In genomic region chr19:55437410-55437809, GRCh38 we compare ENCODE assay signal across 1 cellular context.
A peak's percentile ranks its signal among the peaks of the same experiment; 100 is the strongest.
TF ChIP-seq lines count a peak whose summit lies in the region.

No MANE protein-coding gene starts in this region.

TF ChIP-seq in K562, 482 proteins besides CTCF, POLR2A, EP300 and RAD21 (continued from another document and continues in another):
- TF ChIP-seq REST (CRISPR knock-in tag; IDR thresholded peaks at IDR 0.05; ENCODE audit: low read depth) (peak; percentile 99), ZNF217 (CRISPR knock-in tag; IDR thresholded peaks at IDR 0.05) (no peak), MAFK (IDR thresholded peaks at IDR 0.05; ENCODE audit: low read length) (no peak), NR2C2 (CRISPR knock-in tag; IDR thresholded peaks at IDR 0.05) (0 out of 2 replicates have a peak, but pooled peaks have one; percentile 57), NR2C2 (tag; IDR thresholded peaks at IDR 0.05) (no peak), MXD1 (CRISPR knock-in tag; IDR thresholded peaks at IDR 0.05; ENCODE audit: borderline replicate concordance, poor library complexity, severe bottlenecking) (no peak), GTF2E2 (tag; IDR thresholded peaks at IDR 0.05) (no peak), CREB3 (tag; conservative IDR thresholded peaks at IDR 0.05; ENCODE audit: low read depth) (0 out of 2 replicates have a peak, but pooled peaks have one; percentile 64), RB1 (IDR thresholded peaks at IDR 0.05; ENCODE audit: low read depth) (0 out of 2 replicates have a peak, but pooled peaks have one; percentile 48), NCOA2 (IDR thresholded peaks at IDR 0.05; ENCODE audit: partially characterized antibody in 2 of 2) (no peak), ZC3H11A (IDR thresholded peaks at IDR 0.05; ENCODE audit: low read depth, low read length) (no peak), DACH1 (IDR thresholded peaks at IDR 0.05; ENCODE audit: partially characterized antibody) (no peak), ZNF449 (CRISPR knock-in tag; IDR thresholded peaks at IDR 0.05) (no peak), DEAF1 (CRISPR knock-in tag; IDR thresholded peaks at IDR 0.05) (no peak), CBX3 (IDR thresholded peaks at IDR 0.05; ENCODE audit: borderline replicate concordance in 1 of 2, low read length in 2 of 2) (peak in 1 of 2 experiments; percentile 40; a peak in 1 of 3 replicates), ZNF354B (CRISPR knock-in tag; IDR thresholded peaks at IDR 0.05) (no peak), ATF6 (CRISPR knock-in tag; IDR thresholded peaks at IDR 0.05) (0 out of 2 replicates have a peak, but pooled peaks have one; percentile 60), STAT5A (IDR thresholded peaks at IDR 0.05; ENCODE audit: borderline replicate concordance, low read length) (no peak), RFX1 (IDR thresholded peaks at IDR 0.05) (no peak), ZNF274 (IDR thresholded peaks at IDR 0.05; ENCODE audit: borderline replicate concordance, low read depth, low read length) (no peak), ZNF644 (tag; IDR thresholded peaks at IDR 0.05; ENCODE audit: low read depth) (0 out of 2 replicates have a peak, but pooled peaks have one; percentile 44), ZC3H4 (CRISPR knock-in tag; IDR thresholded peaks at IDR 0.05; ENCODE audit: borderline replicate concordance) (no peak), DMBX1 (CRISPR knock-in tag; IDR thresholded peaks at IDR 0.05; ENCODE audit: borderline replicate concordance) (peak; percentile 82; the same call in 1 of the 2 replicates), RNF219 (CRISPR knock-in tag; IDR thresholded peaks at IDR 0.05) (no peak), MAZ (CRISPR knock-in tag; conservative IDR thresholded peaks at IDR 0.05 in 1 of 2, IDR thresholded peaks at IDR 0.05 in 1 of 2) (peak in 1 of 2 experiments; percentile 84; a peak in 2 of 4 replicates), KLF13 (tag; IDR thresholded peaks at IDR 0.05; ENCODE audit: borderline replicate concordance, low read depth) (peak; percentile 73; the same call in 1 of the 2 replicates), ZNF766 (CRISPR knock-in tag; conservative IDR thresholded peaks at IDR 0.05) (peak; percentile 91), ETS1 (conservative IDR thresholded peaks at IDR 0.05; ENCODE audit: control insufficient read depth, low read depth, low read length) (no peak), CTBP1 (IDR thresholded peaks at IDR 0.05; ENCODE audit: borderline replicate concordance) (no peak), PPARD (CRISPR knock-in tag; IDR thresholded peaks at IDR 0.05) (no peak), ARID2 (IDR thresholded peaks at IDR 0.05) (no peak), KAT8 (IDR thresholded peaks at IDR 0.05; ENCODE audit: low read depth) (no peak), SMAD4 (CRISPR knock-in tag; conservative IDR thresholded peaks at IDR 0.05) (0 out of 2 replicates have a peak, but pooled peaks have one; percentile 45), TAL1 (IDR thresholded peaks at IDR 0.05) (no peak), FOSL1 (tag; conservative IDR thresholded peaks at IDR 0.05) (no peak), RFX7 (CRISPR knock-in tag; IDR thresholded peaks at IDR 0.05) (no peak), THRB (CRISPR knock-in tag; conservative IDR thresholded peaks at IDR 0.05) (no peak), ZFP91 (CRISPR knock-in tag; IDR thresholded peaks at IDR 0.05) (no peak), ATF3 (IDR thresholded peaks at IDR 0.05) (no peak), ATF3 (CRISPR knock-in tag; conservative IDR thresholded peaks at IDR 0.05) (no peak), ZBTB49 (CRISPR knock-in tag; IDR thresholded peaks at IDR 0.05; ENCODE audit: borderline replicate concordance) (no peak)
